18 cellular contexts compared by ENCODE assay signal in genomic region chr4:27973056-27973455, GRCh38.
DNase-seq lines count a peak whose midpoint lies in the region; ATAC-seq and TF ChIP-seq lines count a peak whose summit lies in the region.
"Had no signal": no experiment of that assay in that cellular context is flagged by ENCODE, and none has a peak within 500 bp of the region (broad histone marks: within the 10 kb centered on the region; RNA-seq: fewer than 3 reads in every experiment).

No MANE protein-coding gene starts in this region.

- peaks cover 12% of the 10 kb centered on the region for H3K36me3 Mint-ChIP-seq in endodermal cell (ENCODE audit: low read depth)
- H3K36me3 Mint-ChIP-seq: CD8-positive, alpha-beta memory T cell had no signal

- TF ChIP-seq CTCF in endodermal cell (conservative IDR thresholded peaks at IDR 0.05), result no peak
- TF ChIP-seq CTCF in mucosa of descending colon (IDR thresholded peaks at IDR 0.05), result no peak

- H3K27me3 ChIP-seq in endodermal cell (ENCODE audit: control insufficient read depth, insufficient read depth, low read length, poor library complexity, severe bottlenecking), result no peaks in the 10 kb centered on the region
- H3K27me3 ChIP-seq: BLaER1 had no signal

- no peaks in the 10 kb centered on the region for H3K27me3 Mint-ChIP-seq in endodermal cell (ENCODE audit: insufficient read depth)
- H3K27me3 Mint-ChIP-seq: CD8-positive, alpha-beta memory T cell had no signal

- H3K9me3 ChIP-seq in endodermal cell (ENCODE audit: control insufficient read depth, low read length) (peaks cover 5% of the 10 kb centered on the region), mucosa of descending colon (no peaks in the 10 kb centered on the region)
- H3K9me3 ChIP-seq: BLaER1, Caco-2 had no signal

- H3K36me3 ChIP-seq in endodermal cell (ENCODE audit: control insufficient read depth, insufficient read depth, low read length), result no peaks in the 10 kb centered on the region
- H3K36me3 ChIP-seq in mucosa of descending colon (ENCODE audit: low read depth), result no peaks in the 10 kb centered on the region
- H3K36me3 ChIP-seq: BLaER1 had no signal

- peaks cover 17% of the 10 kb centered on the region for H3K9me3 Mint-ChIP-seq in endodermal cell

- DNase-seq in D341Med (ENCODE audit: low spot score) (peak; percentile 73), NCI-H82 (lab: John Stamatoyannopoulos, UW) (peak; percentile 87), endodermal cell (no peak), kidney tubule cell (ENCODE audit: low spot score) (peak; percentile 22), mucosa of descending colon (no peak), AG08396 (ENCODE audit: low spot score) (no peak)
- DNase-seq in stimulated activated CD4-positive, alpha-beta T cell treated with anti-CD3 and anti-CD28 coated beads, Interleukin-2, amount 100 ng/mL, for 24 hours, result no peak
- DNase-seq in activated CD4-positive, alpha-beta T cell treated with anti-CD3 and anti-CD28 coated beads for 1 hour, result no peak
- DNase-seq: AML-193; Caco-2; CD8-positive, alpha-beta memory T cell; DMS 273 treated with DMSO at 0.1 percent for 48 hours; DMS79; GM23248; H7 had no signal

- intact Hi-C loops in mucosa of descending colon (cut with DNase I, micrococcal nuclease), result no loop called here

- no peak overlapping the region for H3K9ac ChIP-seq in endodermal cell (ENCODE audit: extremely low read depth, low read length, poor library complexity, severe bottlenecking)
- H3K9ac ChIP-seq: BLaER1, GM23248 had no signal

- no peak overlapping the region for H3K27ac ChIP-seq in endodermal cell (ENCODE audit: low read depth, low read length)
- H3K27ac ChIP-seq: 22Rv1, BLaER1, GM23248 had no signal

- H3K4me3 ChIP-seq in endodermal cell (ENCODE audit: low read length) (peak overlapping the region; percentile 21), mucosa of descending colon (no peak overlapping the region)
- H3K4me3 ChIP-seq: BLaER1, GM12878, GM23248 had no signal

- H3K4me3 Mint-ChIP-seq in endodermal cell, result no peak overlapping the region
- H3K4me3 Mint-ChIP-seq: CD8-positive, alpha-beta memory T cell had no signal

- no peak overlapping the region for H3K27ac Mint-ChIP-seq in endodermal cell
- H3K27ac Mint-ChIP-seq: CD8-positive, alpha-beta memory T cell had no signal

- peaks cover 22% of the 10 kb centered on the region for H3K4me1 Mint-ChIP-seq in endodermal cell
- H3K4me1 Mint-ChIP-seq: CD8-positive, alpha-beta memory T cell had no signal

- H3K4me1 ChIP-seq in endodermal cell (ENCODE audit: control insufficient read depth, insufficient read depth, low read length) (peaks cover 7% of the 10 kb centered on the region), mucosa of descending colon (ENCODE audit: low read depth) (no peaks in the 10 kb centered on the region)
- H3K4me1 ChIP-seq: BLaER1, Caco-2 had no signal

- ATAC-seq in mucosa of descending colon, result no peak
- ATAC-seq: GM12878 had no signal

- whole genome bisulfite sequencing in endodermal cell (ENCODE audit: insufficient coverage in 1 of 2, insufficient read length in 1 of 2), 2 experiments, result 77% methylated on average over 1 of the region's 1 CpG; no CpG with 5 or more reads in 1 of the 2 experiments

Comparison
In these comparisons a context has a peak if more than half of its experiments do, and no peak if none do; other contexts are left out.
1. DNase-seq: peak in D341Med (single experiment), NCI-H82 (single experiment) and kidney tubule cell (single experiment); none in endodermal cell (single experiment), stimulated activated CD4-positive, alpha-beta T cell treated with anti-CD3 and anti-CD28 coated beads, Interleukin-2, amount 100 ng/mL, for 24 hours (0 of 2), mucosa of descending colon (0 of 3), AG08396 (single experiment) and activated CD4-positive, alpha-beta T cell treated with anti-CD3 and anti-CD28 coated beads for 1 hour (single experiment).